ENCODE assay signal across 9 cellular contexts in genomic region chr7:116864084-116864483, GRCh38. TPM values are rescaled to one million over a fixed set of nuclear protein-coding genes. Genes with fewer than 3 reads are reported as not detected.
DNase-seq lines count a peak whose midpoint lies in the region; ATAC-seq, FAIRE-seq and TF ChIP-seq lines count a peak whose summit lies in the region.
"Had no signal": no experiment of that assay in that cellular context is flagged by ENCODE, and none has a peak within 500 bp of the region (broad histone marks: within the 10 kb centered on the region; RNA-seq: fewer than 3 reads in every experiment).

No MANE protein-coding gene starts in this region.

- TF ChIP-seq RAD21 in HepG2 (CRISPR knock-in tag; IDR thresholded peaks at IDR 0.05), result no peak

- CTCF ChIA-PET in HepG2 (lab: Yijun Ruan, JAX; ENCODE audit: low intra/inter-chr PET ratio, low total read pairs), result no interaction called here

- peaks cover 62% of the 10 kb centered on the region for H3K79me2 ChIP-seq in HepG2 (ENCODE audit: insufficient read depth, low read length)

- TF ChIP-seq CTCF in HepG2 (CRISPR knock-in tag; IDR thresholded peaks at IDR 0.05) (no peak), tibial nerve (IDR thresholded peaks at IDR 0.05) (no peak)

- H3K27me3 ChIP-seq in HepG2 (ENCODE audit: control insufficient read depth in 1 of 2, insufficient read depth in 2 of 2, low read length in 2 of 2) (no peaks in the 10 kb centered on the region; a peak in 1 of 5 replicates), tibial nerve (no peaks in the 10 kb centered on the region)
- H3K27me3 ChIP-seq: adrenal gland had no signal

- POLR2A ChIA-PET in activated naive CD8-positive, alpha-beta T cell treated with anti-CD3 and anti-CD28 coated beads, Interleukin-2, amount 10 ng/mL, durations not matched to agents 7 days and 5 days (lab: Charles Lee), result interaction anchor here (0.6 kb wide), 1 partner anchor 87 kb away, joined by 6 read pairs; no protein-coding TSS in a partner anchor
- POLR2A ChIA-PET in HepG2 (lab: Yijun Ruan, JAX), result interaction anchor here (1.4 kb wide), 1 partner anchor 53 kb away, joined by 4 read pairs; no protein-coding TSS in a partner anchor

- BruUV-seq in HepG2 (replicated peaks; lab: Mats Ljungman, UMichigan), result no TSS peak

- no peaks in the 10 kb centered on the region for H3K9me3 ChIP-seq in HepG2 (ENCODE audit: low read length)
- no peaks in the 10 kb centered on the region for H3K9me3 ChIP-seq in tibial nerve
- H3K9me3 ChIP-seq: adrenal gland had no signal

- TF ChIP-seq POLR2A in HepG2 (IDR thresholded peaks at IDR 0.05; ENCODE audit: insufficient read depth in 1 of 2, low read depth in 2 of 2, low read length in 2 of 2), result no peak
- no peak for TF ChIP-seq POLR2A in tibial nerve (IDR thresholded peaks at IDR 0.05)

- ATAC-seq in activated naive CD8-positive, alpha-beta T cell treated with anti-CD3 and anti-CD28 coated beads, Interleukin-2, amount 10 ng/mL, durations not matched to agents 7 days and 5 days (ENCODE audit: low read depth), result no peak
- no peak for ATAC-seq in HepG2
- ATAC-seq in GM18867 (IDR thresholded peaks at IDR 0.05; ENCODE audit: unreplicated experiment), result no peak
- no peak for ATAC-seq in GM19397 (IDR thresholded peaks at IDR 0.05; ENCODE audit: unreplicated experiment)
- no peak for ATAC-seq in HG02798 (IDR thresholded peaks at IDR 0.05; ENCODE audit: poor library complexity, unreplicated experiment)

- H3K27ac ChIP-seq in HepG2 (ENCODE audit: extremely low read length, insufficient read depth, low read length) (peak overlapping the region; percentile 74), tibial nerve (peak overlapping the region; percentile 11 to 100 (median 98))

- DNase-seq in activated T-cell treated with anti-CD3 and anti-CD28 coated beads, Interleukin-2, amount 50 U/mL, for 24 hours, result no peak
- no peak for DNase-seq in activated T-cell treated with anti-CD3 and anti-CD28 coated beads, Interleukin-2, amount 50 U/mL, for 1 hour
- DNase-seq in activated naive CD8-positive, alpha-beta T cell treated with anti-CD3 and anti-CD28 coated beads, Interleukin-2, amount 10 ng/mL, durations not matched to agents 7 days and 5 days, result no peak
- DNase-seq in HepG2 (ENCODE audit: low spot score) (no peak), tibial nerve (ENCODE audit: low spot score in 2 of 2) (no peak)
- DNase-seq: adrenal gland had no signal

- H3K4me3 Mint-ChIP-seq in activated T-cell treated with anti-CD3 and anti-CD28 coated beads, Interleukin-2, amount 50 U/mL, for 24 hours, result peak overlapping the region; percentile 96
- H3K4me3 Mint-ChIP-seq in activated naive CD8-positive, alpha-beta T cell treated with anti-CD3 and anti-CD28 coated beads, Interleukin-2, amount 10 ng/mL, durations not matched to agents 7 days and 5 days, result peak overlapping the region; percentile 98

- peaks cover 2% of the 10 kb centered on the region for H3K27me3 Mint-ChIP-seq in activated T-cell treated with anti-CD3 and anti-CD28 coated beads, Interleukin-2, amount 50 U/mL, for 24 hours
- no peaks in the 10 kb centered on the region for H3K27me3 Mint-ChIP-seq in activated naive CD8-positive, alpha-beta T cell treated with anti-CD3 and anti-CD28 coated beads, Interleukin-2, amount 10 ng/mL, durations not matched to agents 7 days and 5 days

- H4K20me1 ChIP-seq in HepG2 (ENCODE audit: insufficient read depth, low read length), result peaks cover 41% of the 10 kb centered on the region

- H3K36me3 ChIP-seq in HepG2 (replicated peaks in 1 of 2; ENCODE audit: control insufficient read depth in 1 of 2, insufficient read depth in 2 of 2, low read length in 2 of 2) (no peaks in the 10 kb centered on the region), tibial nerve (no peaks in the 10 kb centered on the region)
- H3K36me3 ChIP-seq: adrenal gland had no signal

- H3K4me1 ChIP-seq in HepG2 (ENCODE audit: insufficient read depth, low read length) (peaks cover 48% of the 10 kb centered on the region), tibial nerve (peaks cover 0 to 48% (median 13%) of the 10 kb centered on the region in 4 donors)

- no peak for TF ChIP-seq EP300 in HepG2 (IDR thresholded peaks at IDR 0.05; ENCODE audit: low read depth in 2 of 2, low read length in 2 of 2)
- no peak for TF ChIP-seq EP300 in HepG2 (CRISPR knock-in tag; IDR thresholded peaks at IDR 0.05; ENCODE audit: borderline replicate concordance)
- no peak for TF ChIP-seq EP300 in tibial nerve (IDR thresholded peaks at IDR 0.05)

- H3K9ac ChIP-seq in HepG2 (ENCODE audit: insufficient read depth, low read depth, low read length), result peak overlapping the region; percentile 91

- H2AFZ ChIP-seq in HepG2 (ENCODE audit: low read length), result no peak overlapping the region

- H3K4me3 ChIP-seq in HepG2 (replicated peaks in 1 of 3; ENCODE audit: insufficient read depth in 1 of 3, low read depth in 2 of 3, low read length in 3 of 3) (peak overlapping the region; percentile 88 to 98 (median 97); a peak in 5 of 6 replicates), tibial nerve (peak overlapping the region; percentile 77 to 99 (median 98))

- peaks cover 55% of the 10 kb centered on the region for H3K4me1 Mint-ChIP-seq in activated T-cell treated with anti-CD3 and anti-CD28 coated beads, Interleukin-2, amount 50 U/mL, for 24 hours (ENCODE audit: low read depth)
- peaks cover 25% of the 10 kb centered on the region for H3K4me1 Mint-ChIP-seq in activated naive CD8-positive, alpha-beta T cell treated with anti-CD3 and anti-CD28 coated beads, Interleukin-2, amount 10 ng/mL, durations not matched to agents 7 days and 5 days

- WGBS in HepG2 (ENCODE audit: low lambda C conversion rate), result 17% methylated on average over 4 of the region's 4 CpGs
- WGBS in tibial nerve, 2 donors, result 36 to 37% methylated on average over 4 of the region's 4 CpGs

- peaks cover 36% of the 10 kb centered on the region for H3K36me3 Mint-ChIP-seq in activated T-cell treated with anti-CD3 and anti-CD28 coated beads, Interleukin-2, amount 50 U/mL, for 24 hours (ENCODE audit: low read depth)
- H3K36me3 Mint-ChIP-seq in activated naive CD8-positive, alpha-beta T cell treated with anti-CD3 and anti-CD28 coated beads, Interleukin-2, amount 10 ng/mL, durations not matched to agents 7 days and 5 days, result peaks cover 12% of the 10 kb centered on the region

- peak overlapping the region; percentile 96 for H3K27ac Mint-ChIP-seq in activated T-cell treated with anti-CD3 and anti-CD28 coated beads, Interleukin-2, amount 50 U/mL, for 24 hours
- H3K27ac Mint-ChIP-seq in activated naive CD8-positive, alpha-beta T cell treated with anti-CD3 and anti-CD28 coated beads, Interleukin-2, amount 10 ng/mL, durations not matched to agents 7 days and 5 days, result no peak overlapping the region

- H3K9me3 Mint-ChIP-seq in activated T-cell treated with anti-CD3 and anti-CD28 coated beads, Interleukin-2, amount 50 U/mL, for 24 hours, result no peaks in the 10 kb centered on the region
- H3K9me3 Mint-ChIP-seq in activated naive CD8-positive, alpha-beta T cell treated with anti-CD3 and anti-CD28 coated beads, Interleukin-2, amount 10 ng/mL, durations not matched to agents 7 days and 5 days, result no peaks in the 10 kb centered on the region

- FAIRE-seq in HepG2 (lab: Jason Lieb, UNC), result no peak

- in situ Hi-C loops in HepG2 (cut with HindIII; ENCODE audit: extremely low pct_ligation_motif_present, low pct_unique_long_range_greater_than_20kb), result no loop called here

- H3K4me2 ChIP-seq in HepG2 (ENCODE audit: low read depth, low read length), result peak overlapping the region; percentile 76

- intact Hi-C loops in HepG2 (cut with micrococcal nuclease; ENCODE audit: unreplicated experiment), result loop anchor here (10.0 kb wide), 1 partner anchor 51 kb away; no protein-coding TSS in a partner anchor

TF ChIP-seq in HepG2, 621 proteins besides CTCF, POLR2A, EP300 and RAD21 (continues in another document):
- TF ChIP-seq SPEN (CRISPR knock-in tag; IDR thresholded peaks at IDR 0.05; ENCODE audit: low read depth) (no peak), HOMEZ (CRISPR knock-in tag; IDR thresholded peaks at IDR 0.05; ENCODE audit: low read depth) (no peak)

RNA-seq across cellular contexts. Expression of gene CAPZA2, which starts 1.7 kb away (rescaled TPM):
- total RNA-seq in activated naive CD8-positive, alpha-beta T cell treated with anti-CD3 and anti-CD28 coated beads, Interleukin-2, amount 10 ng/mL, durations not matched to agents 7 days and 5 days, result 100 to 1,000 TPM; 131 to 135 TPM
- total RNA-seq in HepG2 (2016; rRNA removed; fragmentation: Illumina TruSeq; extraction: Trizol), result 199 and 286 TPM in 2 replicates
- total RNA-seq in HepG2 (2016; cell fraction: cytosol; rRNA removed; fragmentation: Illumina TruSeq; extraction: Trizol; ENCODE audit: low read depth), result 24.4 and 27.4 TPM in 2 replicates
- 185 and 316 TPM in 2 replicates for total RNA-seq in HepG2 (2016; cell fraction: insoluble cytoplasmic fraction; rRNA removed; fragmentation: Illumina TruSeq; extraction: Trizol)
- total RNA-seq in HepG2 (2016; cell fraction: membrane; rRNA removed; fragmentation: Illumina TruSeq; extraction: Trizol), result 84.0 and 101 TPM in 2 replicates
- 80.2 and 86.7 TPM in 2 replicates for total RNA-seq in HepG2 (2016; cell fraction: nucleus; rRNA removed; fragmentation: Illumina TruSeq; extraction: Trizol)
- 30.6 and 38.4 TPM in 2 replicates for polyA plus RNA-seq in HepG2 (2011; rRNA removed)
- polyA plus RNA-seq in HepG2 (2011; cell fraction: cytosol; rRNA removed), result 13.6 and 23.2 TPM in 2 replicates
- polyA plus RNA-seq in HepG2 (2011; cell fraction: nucleus; rRNA removed), result 7.4 and 12.5 TPM in 2 replicates
- polyA plus RNA-seq in HepG2 (2012), result 60.2 and 71.6 TPM in 2 replicates
- 19.1 TPM in 2 replicates for polyA plus RNA-seq in HepG2 (2016; cell fraction: cytosol; fragmentation: Illumina TruSeq; extraction: Trizol; ENCODE audit: low read depth)
- 177 and 188 TPM in 2 replicates for polyA plus RNA-seq in HepG2 (2016; cell fraction: insoluble cytoplasmic fraction; fragmentation: Illumina TruSeq; extraction: Trizol; ENCODE audit: low read depth)
- 37.6 and 44.7 TPM in 2 replicates for polyA plus RNA-seq in HepG2 (2016; cell fraction: membrane; fragmentation: Illumina TruSeq; extraction: Trizol; ENCODE audit: low read depth)
- polyA plus RNA-seq in HepG2 (2016; cell fraction: nucleus; fragmentation: Illumina TruSeq; extraction: Trizol; ENCODE audit: insufficient read depth, low read depth), result 56.1 and 58.9 TPM in 2 replicates
- 14.8 and 29.3 TPM in 2 replicates for polyA minus RNA-seq in HepG2 (2011; rRNA and poly(A)+ RNA removed; ENCODE audit: low replicate concordance)
- polyA minus RNA-seq in HepG2 (2011; cell fraction: cytosol; rRNA and poly(A)+ RNA removed), result 31.0 and 34.3 TPM in 2 replicates
- polyA minus RNA-seq in HepG2 (2011; cell fraction: nucleus; rRNA and poly(A)+ RNA removed), result 77.0 and 95.7 TPM in 2 replicates
- 100 to 1,000 TPM in 2 of 4 donors, 10 to 100 TPM in 2; 55.5 to 127 (median 99.2) TPM for total RNA-seq in tibial nerve
